Comparison of ENCODE assay signal across 8 cellular contexts in genomic region chr2:222433381-222434173, GRCh38. TPM values are rescaled to one million over a fixed set of nuclear protein-coding genes. Genes with fewer than 3 reads are reported as not detected.
DNase-seq lines count a peak whose midpoint lies in the region; ATAC-seq, FAIRE-seq and TF ChIP-seq lines count a peak whose summit lies in the region.

No MANE protein-coding gene starts in this region.

- peak overlapping the region; percentile 42 to 80 (median 64) for H3K27ac ChIP-seq in pancreas

- H3K27me3 ChIP-seq in pancreas, result no peaks in the 10 kb centered on the region

- H3K4me1 ChIP-seq in pancreas, result no peaks in the 10 kb centered on the region

- ATAC-seq in GM19324 (IDR thresholded peaks at IDR 0.05; ENCODE audit: low FRiP score, unreplicated experiment), result peak; percentile 82
- ATAC-seq in HG02973 (IDR thresholded peaks at IDR 0.05; ENCODE audit: unreplicated experiment), result peak; percentile 79
- peak; percentile 35 to 81 (median 76) for ATAC-seq in pancreas

- no peak for TF ChIP-seq CTCF in pancreas (IDR thresholded peaks at IDR 0.05)

- no peaks in the 10 kb centered on the region for H3K36me3 ChIP-seq in pancreas

- H3K9me3 ChIP-seq in pancreas, result no peaks in the 10 kb centered on the region

- WGBS in pancreas, 2 donors, result 18 to 29% methylated on average over 8 of the region's 8 CpGs

- H3K4me3 ChIP-seq in pancreas, result no peak overlapping the region

- intact Hi-C loops in pancreas (cut with DNase I), result no loop called here

- FAIRE-seq in pancreas (lab: Jason Lieb, UNC), result no peak

- DNase-seq in NCI-H526 (lab: John Stamatoyannopoulos, UW) (peak; percentile 46 to 67), pancreas (no peak), NCI-H2171 (lab: John Stamatoyannopoulos, UW) (no peak)
- DNase-seq in activated naive CD4-positive, alpha-beta T cell treated with anti-CD3 and anti-CD28 coated beads, Interleukin-2, amount 50 U/mL, for 16 hours, result no peak
- DNase-seq in activated T-cell treated with anti-CD3 and anti-CD28 coated beads, Interleukin-2, amount 50 U/mL, for 48 hours, result no peak
- DNase-seq in NK-92 treated with Interleukin-12 subunit alpha and Interleukin-12 subunit beta, amount 100 ng/mL, for 24 hours (lab: John Stamatoyannopoulos, UW), result no peak

RNA-seq across cellular contexts. Expression of gene SGPP2, which starts 9.2 kb away (rescaled TPM):
- total RNA-seq in pancreas, result 10 to 100 TPM in 2 of 6 donors, 1 to 10 TPM in 4; 1.6 to 10.4 (median 3.6) TPM
- 1 to 10 TPM in 1 of 2 donors, under 1 TPM in 1; 0.80 to 6.2 TPM for polyA plus RNA-seq in pancreas

Comparison
In these comparisons a context has a peak if more than half of its experiments do, and no peak if none do; other contexts are left out.
1. DNase-seq: peak in NCI-H526 (2 of 2); none in pancreas (0 of 6), NCI-H2171 (single experiment), activated naive CD4-positive, alpha-beta T cell treated with anti-CD3 and anti-CD28 coated beads, Interleukin-2, amount 50 U/mL, for 16 hours (single experiment), activated T-cell treated with anti-CD3 and anti-CD28 coated beads, Interleukin-2, amount 50 U/mL, for 48 hours (0 of 2) and NK-92 treated with Interleukin-12 subunit alpha and Interleukin-12 subunit beta, amount 100 ng/mL, for 24 hours (single experiment).
2. Peak in every context shown above with its lines, with median percentiles within 50 percentile points of each other: ATAC-seq.